Comparison of ENCODE assay signal across 16 cellular contexts in the genomic region with DNA sequence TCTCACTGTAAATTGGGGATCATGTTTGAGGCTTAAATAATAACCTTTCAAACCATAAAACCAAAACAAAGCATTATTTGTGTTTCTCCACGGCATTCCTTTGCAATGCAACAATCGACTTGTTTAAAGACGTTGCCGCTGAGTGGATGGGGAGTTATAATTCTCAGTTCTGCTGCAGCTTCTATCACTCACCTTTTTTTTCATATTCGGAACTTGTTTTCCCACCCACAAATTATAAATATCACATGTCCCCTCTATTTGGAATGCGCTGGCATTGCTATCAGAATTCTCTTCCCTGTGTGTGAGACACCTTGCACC.
DNase-seq lines count a peak whose midpoint lies in the region; ATAC-seq, FAIRE-seq and TF ChIP-seq lines count a peak whose summit lies in the region.
"Had no signal": no experiment of that assay in that cellular context is flagged by ENCODE, and none has a peak within 500 bp of the region (broad histone marks: within the 10 kb centered on the region; RNA-seq: fewer than 3 reads in every experiment).

No MANE protein-coding gene starts in this region.

- H2AFZ ChIP-seq in hepatocyte (no peak overlapping the region), trophoblast cell (ENCODE audit: insufficient read depth, low read length, poor library complexity) (no peak overlapping the region), smooth muscle cell (ENCODE audit: low read depth) (peak overlapping the region; percentile 70)

- DNase-seq in SJSA1 (ENCODE audit: low read depth in 1 of 2, low spot score in 2 of 2) (peak in 1 of 2 experiments; percentile 54), hepatocyte (ENCODE audit: low spot score) (no peak), trophoblast cell (no peak), smooth muscle cell (lab: John Stamatoyannopoulos, UW; ENCODE audit: unreplicated experiment) (no peak), frontal cortex (ENCODE audit: low spot score in 2 of 2) (no peak), left lung (no peak)
- DNase-seq in activated CD4-positive, alpha-beta T cell treated with anti-CD3 and anti-CD28 coated beads for 48 hours = no peak
- DNase-seq: C1 segment of cervical spinal cord; Calu3; CD4-positive, alpha-beta T cell; DMS79; H7 had no signal

- H3K4ac ChIP-seq in trophoblast cell (ENCODE audit: low read depth, low read length) = peak overlapping the region; percentile 66

- H4K12ac ChIP-seq in trophoblast cell (ENCODE audit: low read depth, low read length) = no peak overlapping the region

- H4K20me1 ChIP-seq in hepatocyte (ENCODE audit: insufficient read depth, poor library complexity, severe bottlenecking) (no peaks in the 10 kb centered on the region), smooth muscle cell (ENCODE audit: low read depth) (no peaks in the 10 kb centered on the region)

- no peak for TF ChIP-seq CTCF in hepatocyte (IDR thresholded peaks at IDR 0.05; ENCODE audit: poor library complexity)
- TF ChIP-seq CTCF in smooth muscle cell (IDR thresholded peaks at IDR 0.05; ENCODE audit: borderline replicate concordance, insufficient read depth, poor library complexity, severe bottlenecking) = no peak
- no peak for TF ChIP-seq CTCF in left lung (IDR thresholded peaks at IDR 0.05)

- peak overlapping the region; percentile 94 for H2BK12ac ChIP-seq in trophoblast cell (ENCODE audit: low read length)

- no peak overlapping the region for H3K9ac ChIP-seq in trophoblast cell (ENCODE audit: low read length)
- H3K9ac ChIP-seq in smooth muscle cell (ENCODE audit: low read depth) = peak overlapping the region; percentile 64

- H3K9me2 ChIP-seq in hepatocyte (replicated peaks; ENCODE audit: insufficient read depth) = no peaks in the 10 kb centered on the region

- H3K79me2 ChIP-seq in hepatocyte (no peaks in the 10 kb centered on the region), trophoblast cell (ENCODE audit: control insufficient read depth, insufficient read depth, low read length, poor library complexity) (peaks cover 4% of the 10 kb centered on the region), smooth muscle cell (ENCODE audit: low read depth) (no peaks in the 10 kb centered on the region)

- intact Hi-C loops in left lung (cut with DNase I) = no loop called here

- peak overlapping the region; percentile 82 for H4K91ac ChIP-seq in trophoblast cell (ENCODE audit: low read depth, low read length)

- H3K18ac ChIP-seq in trophoblast cell (ENCODE audit: low read length) = peak overlapping the region; percentile 36

- no peaks in the 10 kb centered on the region for H3K27me3 ChIP-seq in SJSA1 (replicated peaks)
- no peaks in the 10 kb centered on the region for H3K27me3 ChIP-seq in hepatocyte
- H3K27me3 ChIP-seq in trophoblast cell (ENCODE audit: insufficient read depth, low read length) = no peaks in the 10 kb centered on the region
- H3K27me3 ChIP-seq in smooth muscle cell (ENCODE audit: low read depth) = no peaks in the 10 kb centered on the region
- no peaks in the 10 kb centered on the region for H3K27me3 ChIP-seq in left lung

- peaks cover 37% of the 10 kb centered on the region for H3F3A ChIP-seq in smooth muscle cell (ENCODE audit: low read depth)

- H3K4me2 ChIP-seq in hepatocyte = no peak overlapping the region
- H3K4me2 ChIP-seq in trophoblast cell (ENCODE audit: low read length) = no peak overlapping the region
- H3K4me2 ChIP-seq in smooth muscle cell = peak overlapping the region; percentile 59
- H3K4me2 ChIP-seq: GM23338 had no signal

- ATAC-seq in left lung = no peak
- ATAC-seq in HG02852 (IDR thresholded peaks at IDR 0.05; ENCODE audit: unreplicated experiment) = no peak
- ATAC-seq: GM12878, GM23338 had no signal

- 80% methylated on average over 6 of the region's 6 CpGs for WGBS in hepatocyte (ENCODE audit: low lambda C conversion rate, missing lambda C conversion rate)
- no CpG with 5 or more reads among the region's 6 CpGs for WGBS in trophoblast cell (ENCODE audit: extremely low coverage, insufficient coverage, insufficient read length)
- WGBS in smooth muscle cell (ENCODE audit: low lambda C conversion rate) = 56% methylated on average over 6 of the region's 6 CpGs

- H2AK5ac ChIP-seq in trophoblast cell (ENCODE audit: low read length) = peak overlapping the region; percentile 11

- peak overlapping the region; percentile 86 for H2BK5ac ChIP-seq in trophoblast cell (ENCODE audit: low read depth, low read length, poor library complexity)

- FAIRE-seq in frontal cortex (lab: Jason Lieb, UNC) = no peak
- FAIRE-seq: A204.1, GM12878 had no signal

- H3K4me3 ChIP-seq in SJSA1 (no peak overlapping the region), hepatocyte (no peak overlapping the region), trophoblast cell (ENCODE audit: low read depth, low read length) (no peak overlapping the region), smooth muscle cell (no peak overlapping the region), left lung (no peak overlapping the region)
- H3K4me3 ChIP-seq: GM12878, GM23338 had no signal

- peaks cover 27% of the 10 kb centered on the region for H3K79me1 ChIP-seq in trophoblast cell (ENCODE audit: low read length)

- H3K9me3 ChIP-seq in SJSA1 (replicated peaks) (no peaks in the 10 kb centered on the region), hepatocyte (ENCODE audit: low read depth) (no peaks in the 10 kb centered on the region), trophoblast cell (ENCODE audit: insufficient read depth, low read depth, low read length) (no peaks in the 10 kb centered on the region), smooth muscle cell (replicated peaks; ENCODE audit: low read depth) (no peaks in the 10 kb centered on the region), left lung (no peaks in the 10 kb centered on the region)

- H4K8ac ChIP-seq in trophoblast cell (ENCODE audit: low read depth, low read length) = peak overlapping the region; percentile 63

- H3K27ac ChIP-seq in SJSA1 = peak overlapping the region; percentile 98
- H3K27ac ChIP-seq in hepatocyte = peak overlapping the region; percentile 23
- peak overlapping the region; percentile 87 for H3K27ac ChIP-seq in trophoblast cell (ENCODE audit: low read depth, low read length)
- H3K27ac ChIP-seq in smooth muscle cell (ENCODE audit: low read depth) = peak overlapping the region; percentile 88
- H3K27ac ChIP-seq in left lung = no peak overlapping the region

- peak overlapping the region; percentile 91 for H2BK120ac ChIP-seq in trophoblast cell (ENCODE audit: insufficient read depth, low read length, poor library complexity)

- H3K14ac ChIP-seq in trophoblast cell (ENCODE audit: low read length) = peak overlapping the region; percentile 84

- H3K36me3 ChIP-seq in SJSA1 (no peaks in the 10 kb centered on the region), hepatocyte (replicated peaks; ENCODE audit: insufficient read depth, low read depth) (no peaks in the 10 kb centered on the region), trophoblast cell (ENCODE audit: control insufficient read depth in 1 of 2, insufficient read depth in 2 of 2, low read length in 2 of 2) (no peaks in the 10 kb centered on the region), smooth muscle cell (ENCODE audit: low read depth) (no peaks in the 10 kb centered on the region), left lung (no peaks in the 10 kb centered on the region)

- H3K4me1 ChIP-seq in SJSA1 (replicated peaks) = peaks cover 30% of the 10 kb centered on the region
- H3K4me1 ChIP-seq in hepatocyte (ENCODE audit: insufficient read depth) = peaks cover 9% of the 10 kb centered on the region
- H3K4me1 ChIP-seq in trophoblast cell (ENCODE audit: control insufficient read depth in 1 of 2, insufficient read depth in 2 of 2, low read length in 2 of 2) = peaks cover 15 to 19% of the 10 kb centered on the region in 2 experiments
- H3K4me1 ChIP-seq in smooth muscle cell (ENCODE audit: low read depth) = peaks cover 17% of the 10 kb centered on the region
- H3K4me1 ChIP-seq in left lung = no peaks in the 10 kb centered on the region

- no peak overlapping the region for H3K23ac ChIP-seq in trophoblast cell (ENCODE audit: low read length)

Comparison
In these comparisons a context has a peak if more than half of its experiments do, and no peak if none do; other contexts are left out.
1. H3K27ac ChIP-seq: peak in SJSA1 (single experiment), hepatocyte (single experiment), trophoblast cell (single experiment) and smooth muscle cell (single experiment); none in left lung (0 of 2).